ENCODE assay signal across 8 cellular contexts in the genomic region with DNA sequence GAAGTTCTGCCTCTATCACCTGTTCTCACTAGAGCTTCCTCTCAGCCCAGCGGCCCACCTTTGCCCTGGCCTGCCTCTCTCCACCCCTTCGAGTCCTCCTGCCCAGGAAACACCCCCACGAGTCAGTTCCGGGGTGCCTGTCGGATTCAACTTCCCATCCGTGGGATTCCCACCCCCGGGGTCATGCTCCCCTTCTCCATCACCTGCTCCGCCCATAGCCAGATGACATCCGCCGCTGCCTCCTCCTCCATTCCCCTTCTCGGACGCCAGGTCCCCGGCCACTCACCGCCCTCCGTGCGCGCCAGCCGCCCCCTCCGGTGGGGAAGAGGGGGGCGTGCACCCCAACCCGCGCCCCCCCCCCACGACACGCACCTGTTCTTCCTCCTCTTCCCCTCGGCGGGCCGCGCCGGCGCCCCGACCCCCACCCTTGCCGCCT. TPM values are rescaled to one million over a fixed set of nuclear protein-coding genes. Genes with fewer than 3 reads are reported as not detected.
DNase-seq lines count a peak whose midpoint lies in the region; ATAC-seq and TF ChIP-seq lines count a peak whose summit lies in the region.

No MANE protein-coding gene starts in this region.

- no peak for TF ChIP-seq CTCF in 22Rv1 (IDR thresholded peaks at IDR 0.05)
- no peak for TF ChIP-seq CTCF in Panc1 (IDR thresholded peaks at IDR 0.05)
- no peak for TF ChIP-seq CTCF in gastroesophageal sphincter (IDR thresholded peaks at IDR 0.05)
- TF ChIP-seq CTCF in omental fat pad (IDR thresholded peaks at IDR 0.05), result no peak
- TF ChIP-seq CTCF in testis (IDR thresholded peaks at IDR 0.05), result no peak

- TF ChIP-seq POLR2A in GM18505 (IDR thresholded peaks at IDR 0.05; ENCODE audit: borderline replicate concordance, extremely low read depth, insufficient read depth, insufficient read length) (peak; percentile 46), gastroesophageal sphincter (IDR thresholded peaks at IDR 0.05) (no peak), testis (IDR thresholded peaks at IDR 0.05) (no peak)

- H3K27ac ChIP-seq in 22Rv1, result peak overlapping the region; percentile 76
- H3K27ac ChIP-seq in Panc1 (ENCODE audit: low read length), result peak overlapping the region; percentile 75
- H3K27ac ChIP-seq in gastroesophageal sphincter, result peak overlapping the region; percentile 39 to 95 (median 94)
- H3K27ac ChIP-seq in testis, result peak overlapping the region; percentile 81 to 95

- no peaks in the 10 kb centered on the region; the same call in 1 of the 2 replicates for H3K36me3 ChIP-seq in Panc1 (ENCODE audit: control insufficient read depth, insufficient read depth, low read length)
- H3K36me3 ChIP-seq in gastroesophageal sphincter, result no peaks in the 10 kb centered on the region
- H3K36me3 ChIP-seq in testis (ENCODE audit: low read depth, missing control alignments), result no peaks in the 10 kb centered on the region

- peaks cover 10% of the 10 kb centered on the region for H3K4me1 ChIP-seq in Panc1 (ENCODE audit: control insufficient read depth, insufficient read depth, low read length)
- peaks cover 0 to 40% (median 13%) of the 10 kb centered on the region in 3 donors for H3K4me1 ChIP-seq in gastroesophageal sphincter
- peaks cover 11% of the 10 kb centered on the region for H3K4me1 ChIP-seq in testis

- H3K9me3 ChIP-seq in Panc1 (ENCODE audit: control insufficient read depth, insufficient read depth, low read depth, low read length) (no peaks in the 10 kb centered on the region), gastroesophageal sphincter (no peaks in the 10 kb centered on the region), testis (no peaks in the 10 kb centered on the region)

- intact Hi-C loops in Panc1 (cut with micrococcal nuclease; ENCODE audit: unreplicated experiment), result no loop called here
- intact Hi-C loops in testis (cut with DNase I; ENCODE audit: low total_unique reads), result no loop called here

- ATAC-seq in GM18505 (IDR thresholded peaks at IDR 0.05; ENCODE audit: unreplicated experiment) (peak; percentile 39), HG03039 (IDR thresholded peaks at IDR 0.05; ENCODE audit: unreplicated experiment) (peak; percentile 31), Panc1 (peak; percentile 51), gastroesophageal sphincter (peak; percentile 43), omental fat pad (ENCODE audit: low FRiP score) (peak; percentile 51)

- no peak for TF ChIP-seq EP300 in gastroesophageal sphincter (IDR thresholded peaks at IDR 0.05)

- no TSS peak for BruUV-seq in Panc1 (replicated peaks; lab: Mats Ljungman, UMichigan)

- POLR2A ChIA-PET in Panc1 (lab: Charles Lee), result interaction anchor here (0.6 kb wide), 2 partner anchors 178 to 368 kb away, joined by 3 read pairs; partner anchors contain the start of gene ACADS

- 0% methylated on average over 9 to 10 of the region's 32 CpGs for WGBS in gastroesophageal sphincter (ENCODE audit: low coverage in 1 of 2), 2 donors
- 0% methylated on average over 16 to 23 of the region's 32 CpGs for WGBS in testis, 2 donors

- in situ Hi-C loops in Panc1 (cut with HindIII; ENCODE audit: low pct_unique_long_range_greater_than_20kb, low sequenced_read_pairs), result no loop called here

- peak overlapping the region; percentile 83 to 91 for H3K4me3 ChIP-seq in Panc1 (ENCODE audit: low read depth in 2 of 2, low read length in 2 of 2)
- peak overlapping the region; percentile 96 to 99 for H3K4me3 ChIP-seq in gastroesophageal sphincter
- peak overlapping the region; percentile 97 to 100 for H3K4me3 ChIP-seq in testis

- CTCF ChIA-PET in Panc1 (lab: Charles Lee), result interaction anchor here (0.7 kb wide), 1 partner anchor 263 kb away, joined by 6 read pairs; the partner anchor contains the start of gene CABP1

- H3K27me3 ChIP-seq in Panc1 (ENCODE audit: control insufficient read depth, insufficient read depth, low read length) (no peaks in the 10 kb centered on the region), gastroesophageal sphincter (no peaks in the 10 kb centered on the region), testis (no peaks in the 10 kb centered on the region)

- DNase-seq in Panc1 (ENCODE audit: low read depth, low spot score), result no peak
- peak; percentile 90 for DNase-seq in activated effector memory CD4-positive, alpha-beta T cell treated with anti-CD3 and anti-CD28 coated beads, Interleukin-2, amount 50 U/mL, for 16 hours
- DNase-seq in omental fat pad (ENCODE audit: low spot score), result peak; percentile 32
- DNase-seq in testis, result peak; percentile 82

RNA-seq across cellular contexts. Expression of gene SPPL3, which starts 0.8 kb away (rescaled TPM):
- 51.1 TPM for total RNA-seq in Panc1 (2021; ENCODE audit: unreplicated experiment)
- 31.4 TPM for polyA plus RNA-seq in Panc1 (2012; ENCODE audit: insufficient read length)
- total RNA-seq in gastroesophageal sphincter, result 10 to 100 TPM; 16.2 to 20.2 (median 19.0) TPM
- 10 to 100 TPM; 16.8 to 28.7 (median 22.7) TPM for total RNA-seq in omental fat pad
- total RNA-seq in testis, result 10 to 100 TPM; 61.1 to 65.4 TPM
- polyA plus RNA-seq in testis (ENCODE audit: insufficient read depth, low read depth, low replicate concordance), result 190 TPM
